Comparison of ENCODE assay signal across 8 cellular contexts in the genomic region with DNA sequence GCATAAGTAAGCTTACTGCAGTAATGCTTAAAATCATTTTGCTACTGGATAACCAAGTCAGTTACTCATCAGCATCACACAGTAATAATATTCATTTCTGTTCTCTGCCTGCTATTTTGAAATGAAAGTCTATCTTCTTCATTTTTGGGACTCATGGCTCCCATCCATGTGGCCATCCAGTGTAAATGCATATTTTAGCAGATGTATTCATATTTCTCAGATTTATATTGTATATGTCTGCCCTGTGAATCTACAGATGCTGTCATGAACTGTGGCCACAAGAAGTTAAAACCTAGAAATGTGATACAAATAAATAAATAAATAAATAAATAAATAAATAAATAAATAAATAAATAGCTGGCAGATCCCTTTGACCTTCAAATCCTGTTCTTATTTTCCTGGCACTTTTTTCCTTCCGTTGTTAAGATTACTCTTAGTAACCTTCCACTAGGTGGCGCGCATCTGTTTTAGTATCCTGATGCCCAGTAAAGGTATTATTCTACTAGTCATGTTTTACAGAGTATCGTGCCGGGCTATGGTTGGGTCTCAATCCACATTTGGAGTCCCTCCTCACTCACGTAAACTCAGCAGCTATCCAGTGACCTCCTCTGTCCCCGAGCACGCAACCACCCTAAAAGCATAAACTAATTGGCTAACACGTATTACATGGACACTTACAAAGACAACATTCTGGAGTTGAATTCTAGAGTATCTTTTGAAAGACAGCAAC.
DNase-seq lines count a peak whose midpoint lies in the region; ATAC-seq and TF ChIP-seq lines count a peak whose summit lies in the region.

No MANE protein-coding gene starts in this region.

- CTCF ChIA-PET in activated CD4-positive, alpha-beta memory T cell treated with anti-CD3 and anti-CD28 coated beads for 36 hours (lab: Charles Lee): interaction anchor here (0.5 to 8.4 kb wide), 31 partner anchors 9 to 298 kb away, joined by 3 to 132 read pairs (median 4); a partner anchor contains a TSS

- H3K4me3 Mint-ChIP-seq in activated CD4-positive, alpha-beta memory T cell treated with anti-CD3 and anti-CD28 coated beads for 36 hours: peak overlapping the region; percentile 59
- no peak overlapping the region for H3K4me3 Mint-ChIP-seq in mesothelial cell of epicardium

- peaks cover 2% of the 10 kb centered on the region for H3K36me3 Mint-ChIP-seq in activated CD4-positive, alpha-beta memory T cell treated with anti-CD3 and anti-CD28 coated beads for 36 hours
- H3K36me3 Mint-ChIP-seq in mesothelial cell of epicardium: no peaks in the 10 kb centered on the region

- DNase-seq in GM04504 (ENCODE audit: low read depth) (peak; percentile 46), HS-27A (ENCODE audit: low read depth) (peak; percentile 69), NCI-H82 treated with DMSO at 0.1 percent for 48 hours (lab: John Stamatoyannopoulos, UW; ENCODE audit: unreplicated experiment) (peak; percentile 21), mesothelial cell of epicardium (ENCODE audit: low spot score in 2 of 2, unreplicated experiment in 2 of 2) (peak; percentile 44 to 54)
- DNase-seq in activated CD4-positive, alpha-beta memory T cell treated with anti-CD3 and anti-CD28 coated beads for 36 hours: peak; percentile 73
- peak; percentile 57 for DNase-seq in effector CD8-positive, alpha-beta T cell (lab: John Stamatoyannopoulos, UW)
- DNase-seq in stimulated activated CD8-positive, alpha-beta memory T cell treated with anti-CD3 and anti-CD28 coated beads, Interleukin-7, amount 100 ng/mL, for 1 hour (ENCODE audit: low read depth in 2 of 2): peak; percentile 30 to 64

- peak; percentile 70 for TF ChIP-seq CTCF in mesothelial cell of epicardium (IDR thresholded peaks at IDR 0.05; ENCODE audit: unreplicated experiment)

- POLR2A ChIA-PET in activated CD4-positive, alpha-beta memory T cell treated with anti-CD3 and anti-CD28 coated beads for 36 hours (lab: Charles Lee): interaction anchor here (0.8 to 1.5 kb wide), 6 partner anchors 17 to 80 kb away, joined by 3 to 5 read pairs (median 4); no protein-coding TSS in a partner anchor

- peak overlapping the region; percentile 89 for H3K27ac Mint-ChIP-seq in activated CD4-positive, alpha-beta memory T cell treated with anti-CD3 and anti-CD28 coated beads for 36 hours
- H3K27ac Mint-ChIP-seq in mesothelial cell of epicardium: no peak overlapping the region

- intact Hi-C loops in activated CD4-positive, alpha-beta memory T cell treated with anti-CD3 and anti-CD28 coated beads for 36 hours (cut with micrococcal nuclease): loop anchor here (1.0 to 2.0 kb wide), 7 partner anchors 34 to 161 kb away; a partner anchor contains a TSS

- no peaks in the 10 kb centered on the region for H3K9me3 Mint-ChIP-seq in activated CD4-positive, alpha-beta memory T cell treated with anti-CD3 and anti-CD28 coated beads for 36 hours
- H3K9me3 Mint-ChIP-seq in mesothelial cell of epicardium: no peaks in the 10 kb centered on the region

- peaks cover 79% of the 10 kb centered on the region for H3K4me1 Mint-ChIP-seq in activated CD4-positive, alpha-beta memory T cell treated with anti-CD3 and anti-CD28 coated beads for 36 hours (ENCODE audit: low read depth)
- peaks cover 9% of the 10 kb centered on the region for H3K4me1 Mint-ChIP-seq in mesothelial cell of epicardium

- H3K27me3 Mint-ChIP-seq in activated CD4-positive, alpha-beta memory T cell treated with anti-CD3 and anti-CD28 coated beads for 36 hours: no peaks in the 10 kb centered on the region
- H3K27me3 Mint-ChIP-seq in mesothelial cell of epicardium (ENCODE audit: low read depth): peaks cover 21% of the 10 kb centered on the region

- no peak for ATAC-seq in HG03469 (IDR thresholded peaks at IDR 0.05; ENCODE audit: unreplicated experiment)

Comparison
In these comparisons a context has a peak if more than half of its experiments do, and no peak if none do; other contexts are left out.
1. DNase-seq: peak in every context shown above with its lines; median percentile 73 in activated CD4-positive, alpha-beta memory T cell treated with anti-CD3 and anti-CD28 coated beads for 36 hours; 69 in HS-27A; 57 in effector CD8-positive, alpha-beta T cell; 49 in mesothelial cell of epicardium; 47 in stimulated activated CD8-positive, alpha-beta memory T cell treated with anti-CD3 and anti-CD28 coated beads, Interleukin-7, amount 100 ng/mL, for 1 hour; 46 in GM04504; 21 in NCI-H82 treated with DMSO at 0.1 percent for 48 hours.